In genomic region chr17:65062168-65062915, GRCh38 we compare ENCODE assay signal across 10 cellular contexts. TPM values are rescaled to one million over a fixed set of nuclear protein-coding genes. Genes with fewer than 3 reads are reported as not detected.
DNase-seq lines count a peak whose midpoint lies in the region; ATAC-seq, FAIRE-seq and TF ChIP-seq lines count a peak whose summit lies in the region.
"Had no signal": no experiment of that assay in that cellular context is flagged by ENCODE, and none has a peak within 500 bp of the region (broad histone marks: within the 10 kb centered on the region; RNA-seq: fewer than 3 reads in every experiment).

No MANE protein-coding gene starts in this region.

- peak overlapping the region; percentile 38 for H3K4me2 ChIP-seq in trophoblast cell (ENCODE audit: low read length)

- no peak overlapping the region for H3K23ac ChIP-seq in trophoblast cell (ENCODE audit: low read length)

- H3K4me3 ChIP-seq in SK-N-MC (no peak overlapping the region), fibroblast of mammary gland (ENCODE audit: control insufficient read depth, low read depth, low read length) (no peak overlapping the region), trophoblast cell (ENCODE audit: low read depth, low read length) (no peak overlapping the region), kidney (ENCODE audit: low read length in 2 of 2) (no peak overlapping the region)

- peak overlapping the region; percentile 59 for H3K18ac ChIP-seq in trophoblast cell (ENCODE audit: low read length)

- H3K36me3 ChIP-seq in SK-N-MC (ENCODE audit: insufficient read depth, low read length) (no peaks in the 10 kb centered on the region), trophoblast cell (ENCODE audit: control insufficient read depth in 1 of 2, insufficient read depth in 2 of 2, low read length in 2 of 2) (no peaks in the 10 kb centered on the region), kidney (ENCODE audit: control insufficient read depth in 1 of 2, insufficient read depth in 2 of 2, low read length in 2 of 2) (no peaks in the 10 kb centered on the region)

- peak overlapping the region; percentile 12; the same call in 1 of the 2 replicates for H3K27ac ChIP-seq in SK-N-MC
- H3K27ac ChIP-seq in trophoblast cell (ENCODE audit: low read depth, low read length), result peak overlapping the region; percentile 93
- peak overlapping the region in 1 of 2 donors; percentile 41 for H3K27ac ChIP-seq in kidney (ENCODE audit: low read depth in 2 of 2, low read length in 2 of 2)

- no peak overlapping the region for H4K12ac ChIP-seq in trophoblast cell (ENCODE audit: low read depth, low read length)

- no peaks in the 10 kb centered on the region for H3K9me3 ChIP-seq in SK-N-MC (ENCODE audit: low read depth, low read length)
- no peaks in the 10 kb centered on the region for H3K9me3 ChIP-seq in trophoblast cell (ENCODE audit: insufficient read depth, low read depth, low read length)
- H3K9me3 ChIP-seq in kidney (ENCODE audit: control insufficient read depth in 1 of 2, low read length in 2 of 2), result no peaks in the 10 kb centered on the region

- H2BK5ac ChIP-seq in trophoblast cell (ENCODE audit: low read depth, low read length, poor library complexity), result peak overlapping the region; percentile 42

- WGBS in trophoblast cell (ENCODE audit: extremely low coverage, insufficient coverage, insufficient read length), result no CpG with 5 or more reads among the region's 8 CpGs

- no peak overlapping the region for H2AK5ac ChIP-seq in trophoblast cell (ENCODE audit: low read length)

- H3K27me3 ChIP-seq in trophoblast cell (ENCODE audit: insufficient read depth, low read length), result no peaks in the 10 kb centered on the region

- H3K14ac ChIP-seq in trophoblast cell (ENCODE audit: low read length), result no peak overlapping the region

- H4K8ac ChIP-seq in trophoblast cell (ENCODE audit: low read depth, low read length), result no peak overlapping the region

- H4K91ac ChIP-seq in trophoblast cell (ENCODE audit: low read depth, low read length), result peak overlapping the region; percentile 86

- no peak for FAIRE-seq in kidney (lab: Jason Lieb, UNC)

- peak overlapping the region; percentile 89 for H2BK120ac ChIP-seq in trophoblast cell (ENCODE audit: insufficient read depth, low read length, poor library complexity)

- ATAC-seq in HG03521 (IDR thresholded peaks at IDR 0.05; ENCODE audit: unreplicated experiment), result no peak
- ATAC-seq: activated T-cell treated with anti-CD3 and anti-CD28 coated beads, Interleukin-2, amount 50 U/mL, for 4 hours had no signal

- H3K79me2 ChIP-seq in trophoblast cell (ENCODE audit: control insufficient read depth, insufficient read depth, low read length, poor library complexity), result peaks cover 2% of the 10 kb centered on the region

- H2AFZ ChIP-seq in trophoblast cell (ENCODE audit: insufficient read depth, low read length, poor library complexity), result no peak overlapping the region

- DNase-seq in ELF-1 (ENCODE audit: low read depth, low spot score) (peak; percentile 80), SK-N-MC (ENCODE audit: low read depth, low spot score) (no peak), fibroblast of mammary gland (ENCODE audit: low read depth) (peak; percentile 19), trophoblast cell (peak; percentile 74 to 88), kidney (no peak), NCI-H345 (lab: John Stamatoyannopoulos, UW) (no peak)
- no peak for DNase-seq in central memory CD4-positive, alpha-beta T cell
- DNase-seq: activated T-cell treated with anti-CD3 and anti-CD28 coated beads, Interleukin-2, amount 50 U/mL, for 4 hours; NCI-H446 treated with DMSO at 0.1 percent for 48 hours had no signal

- H3K4me1 ChIP-seq in trophoblast cell (ENCODE audit: control insufficient read depth in 1 of 2, insufficient read depth in 2 of 2, low read length in 2 of 2) (peaks cover 14 to 21% of the 10 kb centered on the region in 2 experiments), kidney (ENCODE audit: control insufficient read depth in 1 of 2, insufficient read depth in 1 of 2, low read depth in 1 of 2, low read length in 2 of 2) (peaks cover 7 to 12% of the 10 kb centered on the region in 2 donors)

- H3K79me1 ChIP-seq in trophoblast cell (ENCODE audit: low read length), result peaks cover 25% of the 10 kb centered on the region

- intact Hi-C loops in kidney (cut with DNase I), result no loop called here

- H2BK12ac ChIP-seq in trophoblast cell (ENCODE audit: low read length), result peak overlapping the region; percentile 91

- no peak overlapping the region for H3K9ac ChIP-seq in SK-N-MC (ENCODE audit: insufficient read length)
- H3K9ac ChIP-seq in trophoblast cell (ENCODE audit: low read length), result no peak overlapping the region
- H3K9ac ChIP-seq in kidney (ENCODE audit: low read length in 2 of 2), result no peak overlapping the region

- TF ChIP-seq CTCF in fibroblast of mammary gland (conservative IDR thresholded peaks at IDR 0.05; ENCODE audit: control insufficient read depth, insufficient read depth, low read depth, low read length), result no peak
- no peak for TF ChIP-seq CTCF in kidney (IDR thresholded peaks at IDR 0.05; ENCODE audit: borderline replicate concordance, extremely low read depth, insufficient read depth)

- H3K4ac ChIP-seq in trophoblast cell (ENCODE audit: low read depth, low read length), result no peak overlapping the region

RNA-seq across cellular contexts. Expression of gene GNA13, which starts 5.8 kb away (rescaled TPM):
- polyA plus RNA-seq in trophoblast cell (2013), result 86.8 and 89.6 TPM in 2 replicates
- total RNA-seq in kidney, result 45.0 TPM
- polyA plus RNA-seq in kidney (ENCODE audit: insufficient read depth, low read depth, low replicate concordance), result 10.9 TPM

Comparison
In these comparisons a context has a peak if more than half of its experiments do, and no peak if none do; other contexts are left out.
1. DNase-seq: peak in ELF-1 (single experiment), fibroblast of mammary gland (single experiment) and trophoblast cell (2 of 2); none in SK-N-MC (single experiment), kidney (single experiment), central memory CD4-positive, alpha-beta T cell (single experiment) and NCI-H345 (single experiment).